ENCODE assay signal across 1 cellular context in the genomic region with DNA sequence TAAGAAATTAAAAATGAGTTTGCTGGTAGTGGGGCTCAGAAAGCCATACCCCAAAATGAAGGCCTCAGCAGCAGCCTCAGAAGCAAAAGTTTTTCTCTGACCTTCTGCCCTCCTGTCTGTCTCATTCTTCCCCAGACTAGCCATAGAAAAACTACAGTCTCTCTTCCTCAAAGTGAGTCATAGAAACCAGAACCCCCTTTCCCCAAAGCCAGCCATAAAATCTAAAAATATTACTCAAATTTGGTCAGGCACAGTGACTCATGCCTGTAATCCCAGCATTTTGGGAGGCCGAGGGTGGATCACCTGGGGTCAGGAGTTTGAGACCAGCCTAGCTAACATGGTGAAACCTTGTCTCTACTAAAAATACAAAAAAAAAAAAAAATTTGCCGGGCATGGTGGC.
TF ChIP-seq lines count a peak whose summit lies in the region.

No MANE protein-coding gene starts in this region.

TF ChIP-seq in GM12878, 131 proteins besides CTCF, POLR2A, EP300 and RAD21:
- peak; percentile 31; the same call in 1 of the 2 replicates for TF ChIP-seq IKZF1 (conservative IDR thresholded peaks at IDR 0.05)
- TF ChIP-seq NR2F1 (conservative IDR thresholded peaks at IDR 0.05): peak; percentile 72
- TF ChIP-seq FOXM1 (IDR thresholded peaks at IDR 0.05; ENCODE audit: low read depth, low read length): peak; percentile 39; the same call in 1 of the 2 replicates
- 0 out of 2 replicates have a peak, but pooled peaks have one; percentile 17 for TF ChIP-seq SPI1 (IDR thresholded peaks at IDR 0.05; ENCODE audit: borderline replicate concordance, insufficient read depth, low read depth, low read length)
- TF ChIP-seq EED (IDR thresholded peaks at IDR 0.05; ENCODE audit: low read depth): peak; percentile 81
- TF ChIP-seq RUNX3 (IDR thresholded peaks at IDR 0.05; ENCODE audit: low read length): peak; percentile 59
- TF ChIP-seq MEF2B (IDR thresholded peaks at IDR 0.05; ENCODE audit: partially characterized antibody, poor library complexity, severe bottlenecking): peak; percentile 13
- TF ChIP-seq CREB1 (IDR thresholded peaks at IDR 0.05; ENCODE audit: low read depth): 0 out of 2 replicates have a peak, but pooled peaks have one; percentile 7
- TF ChIP-seq, protein P1, sequence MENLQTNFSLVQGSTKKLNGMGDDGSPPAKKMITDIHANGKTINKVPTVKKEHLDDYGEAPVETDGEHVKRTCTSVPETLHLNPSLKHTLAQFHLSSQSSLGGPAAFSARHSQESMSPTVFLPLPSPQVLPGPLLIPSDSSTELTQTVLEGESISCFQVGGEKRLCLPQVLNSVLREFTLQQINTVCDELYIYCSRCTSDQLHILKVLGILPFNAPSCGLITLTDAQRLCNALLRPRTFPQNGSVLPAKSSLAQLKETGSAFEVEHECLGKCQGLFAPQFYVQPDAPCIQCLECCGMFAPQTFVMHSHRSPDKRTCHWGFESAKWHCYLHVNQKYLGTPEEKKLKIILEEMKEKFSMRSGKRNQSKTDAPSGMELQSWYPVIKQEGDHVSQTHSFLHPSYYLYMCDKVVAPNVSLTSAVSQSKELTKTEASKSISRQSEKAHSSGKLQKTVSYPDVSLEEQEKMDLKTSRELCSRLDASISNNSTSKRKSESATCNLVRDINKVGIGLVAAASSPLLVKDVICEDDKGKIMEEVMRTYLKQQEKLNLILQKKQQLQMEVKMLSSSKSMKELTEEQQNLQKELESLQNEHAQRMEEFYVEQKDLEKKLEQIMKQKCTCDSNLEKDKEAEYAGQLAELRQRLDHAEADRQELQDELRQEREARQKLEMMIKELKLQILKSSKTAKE (IDR thresholded peaks at IDR 0.05; ENCODE audit: low read depth, poor library complexity, severe bottlenecking): peak; percentile 22
- TF ChIP-seq ATF7 (IDR thresholded peaks at IDR 0.05; ENCODE audit: low read depth): peak; percentile 26; the same call in 1 of the 2 replicates
- TF ChIP-seq, protein P2, sequence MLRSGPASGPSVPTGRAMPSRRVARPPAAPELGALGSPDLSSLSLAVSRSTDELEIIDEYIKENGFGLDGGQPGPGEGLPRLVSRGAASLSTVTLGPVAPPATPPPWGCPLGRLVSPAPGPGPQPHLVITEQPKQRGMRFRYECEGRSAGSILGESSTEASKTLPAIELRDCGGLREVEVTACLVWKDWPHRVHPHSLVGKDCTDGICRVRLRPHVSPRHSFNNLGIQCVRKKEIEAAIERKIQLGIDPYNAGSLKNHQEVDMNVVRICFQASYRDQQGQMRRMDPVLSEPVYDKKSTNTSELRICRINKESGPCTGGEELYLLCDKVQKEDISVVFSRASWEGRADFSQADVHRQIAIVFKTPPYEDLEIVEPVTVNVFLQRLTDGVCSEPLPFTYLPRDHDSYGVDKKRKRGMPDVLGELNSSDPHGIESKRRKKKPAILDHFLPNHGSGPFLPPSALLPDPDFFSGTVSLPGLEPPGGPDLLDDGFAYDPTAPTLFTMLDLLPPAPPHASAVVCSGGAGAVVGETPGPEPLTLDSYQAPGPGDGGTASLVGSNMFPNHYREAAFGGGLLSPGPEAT (IDR thresholded peaks at IDR 0.05; ENCODE audit: low read depth): peak; percentile 66; the same call in 1 of the 2 replicates
- TF ChIP-seq MEF2A (IDR thresholded peaks at IDR 0.05; ENCODE audit: insufficient read depth, low read depth, low read length): 0 out of 2 replicates have a peak, but pooled peaks have one; percentile 42
- TF ChIP-seq, protein P3, sequence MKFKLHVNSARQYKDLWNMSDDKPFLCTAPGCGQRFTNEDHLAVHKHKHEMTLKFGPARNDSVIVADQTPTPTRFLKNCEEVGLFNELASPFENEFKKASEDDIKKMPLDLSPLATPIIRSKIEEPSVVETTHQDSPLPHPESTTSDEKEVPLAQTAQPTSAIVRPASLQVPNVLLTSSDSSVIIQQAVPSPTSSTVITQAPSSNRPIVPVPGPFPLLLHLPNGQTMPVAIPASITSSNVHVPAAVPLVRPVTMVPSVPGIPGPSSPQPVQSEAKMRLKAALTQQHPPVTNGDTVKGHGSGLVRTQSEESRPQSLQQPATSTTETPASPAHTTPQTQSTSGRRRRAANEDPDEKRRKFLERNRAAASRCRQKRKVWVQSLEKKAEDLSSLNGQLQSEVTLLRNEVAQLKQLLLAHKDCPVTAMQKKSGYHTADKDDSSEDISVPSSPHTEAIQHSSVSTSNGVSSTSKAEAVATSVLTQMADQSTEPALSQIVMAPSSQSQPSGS (IDR thresholded peaks at IDR 0.05; ENCODE audit: low read length): 0 out of 2 replicates have a peak, but pooled peaks have one; percentile 38
- peak; percentile 52 for TF ChIP-seq JUNB (IDR thresholded peaks at IDR 0.05)
- peak; percentile 67 to 72 for TF ChIP-seq IKZF2 (IDR thresholded peaks at IDR 0.05)
- TF ChIP-seq NFIC (IDR thresholded peaks at IDR 0.05; ENCODE audit: low read depth, low read length): peak; percentile 69
TF ChIP-seq in GM12878: peak in this region for 16; not testable (repeated sequence) for 115.
